In the genomic region with DNA sequence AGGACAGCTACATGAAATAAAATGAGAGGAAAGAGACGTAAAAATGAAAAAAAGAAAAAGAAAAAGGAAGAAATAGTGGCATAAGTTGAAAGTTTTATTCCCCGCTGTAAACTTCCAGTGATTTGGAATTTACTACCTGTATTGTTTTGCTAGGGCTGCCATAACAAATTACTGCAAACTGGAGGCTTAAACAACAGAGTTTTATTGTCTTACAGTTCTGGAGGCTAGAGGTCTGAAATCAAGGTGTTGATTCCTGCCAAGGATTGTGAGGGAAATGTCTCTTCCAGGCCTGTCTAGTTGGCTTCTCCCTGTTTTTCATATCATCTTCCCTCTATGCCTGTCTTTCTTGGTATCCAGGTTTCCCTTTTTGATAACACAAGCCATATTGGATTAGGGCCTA, we compare ENCODE assay signal across 23 cellular contexts.
DNase-seq lines count a peak whose midpoint lies in the region; ATAC-seq and TF ChIP-seq lines count a peak whose summit lies in the region.
"Had no signal": no experiment of that assay in that cellular context is flagged by ENCODE, and none has a peak within 500 bp of the region (broad histone marks: within the 10 kb centered on the region; RNA-seq: fewer than 3 reads in every experiment).

No MANE protein-coding gene starts in this region.

- peak; percentile 97 for ATAC-seq in left colon
- ATAC-seq in activated CD4-positive, CD25-positive, alpha-beta regulatory T cell treated with anti-CD3 and anti-CD28 coated beads, Interleukin-2, amount 50 U/mL, for 24 hours: no peak
- ATAC-seq: GM12878 had no signal

- H3K4me1 ChIP-seq in osteoblast (ENCODE audit: insufficient read depth, low read length): no peaks in the 10 kb centered on the region
- H3K4me1 ChIP-seq: BE2C, BLaER1 had no signal

- no peaks in the 10 kb centered on the region for H3K79me2 ChIP-seq in osteoblast (ENCODE audit: insufficient read depth, low read length)

- H3K27ac Mint-ChIP-seq in nephron progenitor cell: peak overlapping the region; percentile 78
- H3K27ac Mint-ChIP-seq: CD14-positive monocyte; CD4-positive, alpha-beta memory T cell; CD4-positive, CD25-positive, alpha-beta regulatory T cell had no signal

- no peak overlapping the region for H3K4me3 ChIP-seq in osteoblast (ENCODE audit: insufficient read depth, low read length)
- H3K4me3 ChIP-seq: BLaER1, GM12878 had no signal

- no peaks in the 10 kb centered on the region for H3K27me3 ChIP-seq in osteoblast (ENCODE audit: insufficient read depth, low read length)
- H3K27me3 ChIP-seq: BE2C, BLaER1 had no signal

- H3K27ac ChIP-seq in osteoblast (ENCODE audit: low read depth, low read length): no peak overlapping the region
- H3K27ac ChIP-seq: BLaER1 had no signal

- no peak for DNase-seq in left colon
- no peak for DNase-seq in nephron progenitor cell
- DNase-seq in osteoblast (ENCODE audit: insufficient read length, low spot score, missing footprints): no peak
- no peak for DNase-seq in activated T-cell treated with anti-CD3 and anti-CD28 coated beads, Interleukin-2, amount 50 U/mL, for 1 hour
- DNase-seq: 8988T; ACHN; BE2C; C1 segment of cervical spinal cord; CD4-positive, alpha-beta memory T cell; CD4-positive, CD25-positive, alpha-beta regulatory T cell; CD8-positive, alpha-beta memory T cell; COR-L47; DMS 273 treated with DMSO at 0.1 percent for 48 hours; DMS153; DMS53; DMS79; DND-41; EL; GDM1 had no signal

- H3K4me2 ChIP-seq in osteoblast (ENCODE audit: insufficient read depth, low read length): no peak overlapping the region
- H3K4me2 ChIP-seq: BLaER1 had no signal

- H3K36me3 ChIP-seq in osteoblast (ENCODE audit: insufficient read depth, low read length): no peaks in the 10 kb centered on the region
- H3K36me3 ChIP-seq: BE2C, BLaER1 had no signal

- no peaks in the 10 kb centered on the region for H3K27me3 Mint-ChIP-seq in nephron progenitor cell (ENCODE audit: low read depth, poor library complexity)
- H3K27me3 Mint-ChIP-seq: CD4-positive, CD25-positive, alpha-beta regulatory T cell had no signal

- H3K4me3 Mint-ChIP-seq in nephron progenitor cell: no peak overlapping the region
- H3K4me3 Mint-ChIP-seq: CD14-positive monocyte; CD4-positive, alpha-beta memory T cell; CD8-positive, alpha-beta memory T cell had no signal

- H3K9me3 Mint-ChIP-seq in nephron progenitor cell: no peaks in the 10 kb centered on the region

- TF ChIP-seq CTCF in nephron progenitor cell (IDR thresholded peaks at IDR 0.05): no peak
- no peak for TF ChIP-seq CTCF in osteoblast (IDR thresholded peaks at IDR 0.05; ENCODE audit: extremely low read depth, low read depth, low read length)

- intact Hi-C loops in left colon (cut with DNase I, micrococcal nuclease): no loop called here

- H3K36me3 Mint-ChIP-seq in nephron progenitor cell (ENCODE audit: low read depth): peaks cover 38% of the 10 kb centered on the region
- H3K36me3 Mint-ChIP-seq: CD14-positive monocyte; CD4-positive, alpha-beta memory T cell; CD4-positive, CD25-positive, alpha-beta regulatory T cell; CD8-positive, alpha-beta memory T cell had no signal

- no peak overlapping the region for H2AFZ ChIP-seq in osteoblast (ENCODE audit: low read length)

- H4K20me1 ChIP-seq in osteoblast (ENCODE audit: insufficient read depth, low read length): no peaks in the 10 kb centered on the region
- H4K20me1 ChIP-seq: BLaER1 had no signal

- no peaks in the 10 kb centered on the region for H3K9me3 ChIP-seq in osteoblast (ENCODE audit: low read depth, low read length)
- H3K9me3 ChIP-seq: BE2C, BLaER1 had no signal

- H3K4me1 Mint-ChIP-seq in nephron progenitor cell: peaks cover 11% of the 10 kb centered on the region
- H3K4me1 Mint-ChIP-seq: CD14-positive monocyte; CD4-positive, alpha-beta memory T cell; CD4-positive, CD25-positive, alpha-beta regulatory T cell; CD8-positive, alpha-beta memory T cell had no signal
